2 cellular contexts compared by ENCODE assay signal in the genomic region with DNA sequence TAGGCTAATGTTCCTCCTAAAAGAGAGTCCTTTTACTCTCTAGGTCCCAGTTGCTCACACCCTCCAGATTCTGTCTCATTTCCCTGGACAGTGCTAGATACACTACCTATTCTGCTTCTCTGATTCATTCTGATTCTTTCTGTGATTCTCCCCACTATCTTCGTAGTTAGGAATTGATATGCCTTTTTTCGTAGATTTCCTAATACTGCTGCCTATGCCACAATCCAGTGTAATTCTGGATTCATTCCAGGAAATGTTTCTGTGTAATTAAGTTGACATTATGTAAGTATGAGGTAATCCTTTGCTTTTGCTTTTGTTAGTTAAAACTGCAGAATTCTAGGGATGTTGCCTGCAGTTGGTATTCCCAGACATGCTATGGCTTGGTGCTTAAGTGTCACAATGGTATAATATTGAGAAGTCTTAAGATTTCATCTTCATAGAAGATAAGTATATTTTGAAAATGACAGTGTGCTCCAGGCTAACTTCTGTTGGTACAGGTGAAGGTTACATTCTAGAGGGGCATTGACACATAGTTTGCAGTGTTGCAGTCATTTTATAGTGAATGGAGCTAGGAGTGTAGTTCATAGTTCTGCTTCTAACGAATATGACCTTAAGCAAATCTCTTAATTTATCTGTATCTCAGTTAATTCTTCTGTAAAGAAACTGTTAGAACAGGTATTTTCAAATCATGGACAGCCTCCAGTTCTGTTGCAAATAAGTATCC.
TF ChIP-seq lines count a peak whose summit lies in the region.

No MANE protein-coding gene starts in this region.

TF ChIP-seq in IMR-90, 13 proteins besides CTCF, POLR2A, EP300 and RAD21:
- TF ChIP-seq CEBPB (IDR thresholded peaks at IDR 0.05; ENCODE audit: low read depth, low read length) (peak; percentile 56), SMC3 (IDR thresholded peaks at IDR 0.05; ENCODE audit: low read depth, low read length) (no peak)

TF ChIP-seq in liver, 16 proteins besides CTCF, POLR2A, EP300 and RAD21:
- TF ChIP-seq FOXA2 (IDR thresholded peaks at IDR 0.05) (peak; percentile 28), SP1 (IDR thresholded peaks at IDR 0.05) (no peak), YY1 (IDR thresholded peaks at IDR 0.05) (no peak), HNF4A (conservative IDR thresholded peaks at IDR 0.05) (peak; percentile 7 to 30), RXRA (IDR thresholded peaks at IDR 0.05) (peak; percentile 34 to 50), FOXA1 (IDR thresholded peaks at IDR 0.05) (no peak), JUND (IDR thresholded peaks at IDR 0.05) (peak; percentile 92), EGR1 (IDR thresholded peaks at IDR 0.05; ENCODE audit: low read depth in 2 of 2) (no peak)
- TF ChIP-seq, protein P1, sequence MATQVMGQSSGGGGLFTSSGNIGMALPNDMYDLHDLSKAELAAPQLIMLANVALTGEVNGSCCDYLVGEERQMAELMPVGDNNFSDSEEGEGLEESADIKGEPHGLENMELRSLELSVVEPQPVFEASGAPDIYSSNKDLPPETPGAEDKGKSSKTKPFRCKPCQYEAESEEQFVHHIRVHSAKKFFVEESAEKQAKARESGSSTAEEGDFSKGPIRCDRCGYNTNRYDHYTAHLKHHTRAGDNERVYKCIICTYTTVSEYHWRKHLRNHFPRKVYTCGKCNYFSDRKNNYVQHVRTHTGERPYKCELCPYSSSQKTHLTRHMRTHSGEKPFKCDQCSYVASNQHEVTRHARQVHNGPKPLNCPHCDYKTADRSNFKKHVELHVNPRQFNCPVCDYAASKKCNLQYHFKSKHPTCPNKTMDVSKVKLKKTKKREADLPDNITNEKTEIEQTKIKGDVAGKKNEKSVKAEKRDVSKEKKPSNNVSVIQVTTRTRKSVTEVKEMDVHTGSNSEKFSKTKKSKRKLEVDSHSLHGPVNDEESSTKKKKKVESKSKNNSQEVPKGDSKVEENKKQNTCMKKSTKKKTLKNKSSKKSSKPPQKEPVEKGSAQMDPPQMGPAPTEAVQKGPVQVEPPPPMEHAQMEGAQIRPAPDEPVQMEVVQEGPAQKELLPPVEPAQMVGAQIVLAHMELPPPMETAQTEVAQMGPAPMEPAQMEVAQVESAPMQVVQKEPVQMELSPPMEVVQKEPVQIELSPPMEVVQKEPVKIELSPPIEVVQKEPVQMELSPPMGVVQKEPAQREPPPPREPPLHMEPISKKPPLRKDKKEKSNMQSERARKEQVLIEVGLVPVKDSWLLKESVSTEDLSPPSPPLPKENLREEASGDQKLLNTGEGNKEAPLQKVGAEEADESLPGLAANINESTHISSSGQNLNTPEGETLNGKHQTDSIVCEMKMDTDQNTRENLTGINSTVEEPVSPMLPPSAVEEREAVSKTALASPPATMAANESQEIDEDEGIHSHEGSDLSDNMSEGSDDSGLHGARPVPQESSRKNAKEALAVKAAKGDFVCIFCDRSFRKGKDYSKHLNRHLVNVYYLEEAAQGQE (IDR thresholded peaks at IDR 0.05), result no peak
- TF ChIP-seq, protein P2, sequence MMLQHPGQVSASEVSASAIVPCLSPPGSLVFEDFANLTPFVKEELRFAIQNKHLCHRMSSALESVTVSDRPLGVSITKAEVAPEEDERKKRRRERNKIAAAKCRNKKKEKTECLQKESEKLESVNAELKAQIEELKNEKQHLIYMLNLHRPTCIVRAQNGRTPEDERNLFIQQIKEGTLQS (IDR thresholded peaks at IDR 0.05), result peak; percentile 69
